Comparison of ENCODE assay signal across 8 cellular contexts in the genomic region with DNA sequence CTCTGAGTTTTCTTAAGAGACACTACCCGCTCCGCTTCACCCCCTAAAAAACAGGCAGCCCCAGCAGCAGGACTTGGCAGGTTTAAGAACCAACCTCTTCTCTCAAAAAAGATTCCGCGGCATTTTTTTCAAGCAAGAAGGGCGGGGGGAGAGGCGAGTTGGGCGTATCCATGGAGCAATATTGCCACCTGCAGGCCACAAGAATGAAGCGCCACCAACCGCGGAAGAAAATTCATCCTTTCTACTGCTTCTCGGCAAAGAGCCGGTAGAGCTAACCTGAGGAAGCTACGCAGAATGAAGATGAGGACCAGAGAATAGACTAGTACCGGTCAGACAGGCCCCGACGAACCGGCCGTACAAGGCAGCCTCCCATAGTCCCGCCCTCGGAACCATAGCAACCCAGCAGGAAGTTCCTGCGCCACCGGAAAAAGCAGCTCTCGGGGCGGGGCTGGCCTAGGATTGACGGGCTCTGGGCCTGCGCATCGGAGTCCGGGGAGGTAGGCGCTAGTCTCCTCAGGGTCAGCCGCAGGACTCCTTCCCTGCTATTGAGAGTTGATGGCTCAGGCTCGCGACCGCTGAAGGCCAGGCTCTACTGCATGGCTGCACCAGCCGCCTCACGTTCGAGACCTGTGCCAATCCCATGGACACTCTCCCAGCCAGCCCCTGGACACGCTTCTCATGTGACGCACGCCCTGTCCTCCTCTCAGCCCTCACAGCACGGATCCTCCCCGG.
DNase-seq lines count a peak whose midpoint lies in the region; ATAC-seq and TF ChIP-seq lines count a peak whose summit lies in the region.

No MANE protein-coding gene starts in this region.

- TF ChIP-seq POLR2A in stomach (IDR thresholded peaks at IDR 0.05), result no peak

- no peak overlapping the region for H2BK5ac ChIP-seq in H9 (ENCODE audit: insufficient read length, low read length)

- H3K9me3 ChIP-seq in H9 (ENCODE audit: control insufficient read depth, low read depth, low read length) (peaks cover 22% of the 10 kb centered on the region), Loucy (ENCODE audit: insufficient read depth, low read depth, low read length) (no peaks in the 10 kb centered on the region), RWPE2 (ENCODE audit: severe bottlenecking) (no peaks in the 10 kb centered on the region), stomach (no peaks in the 10 kb centered on the region)

- no peaks in the 10 kb centered on the region for H4K20me1 ChIP-seq in H9 (ENCODE audit: control insufficient read depth, insufficient read depth, insufficient read length)
- H4K20me1 ChIP-seq in Loucy (ENCODE audit: insufficient read depth, low read length, poor library complexity, severe bottlenecking), result no peaks in the 10 kb centered on the region

- H2AK5ac ChIP-seq in H9 (ENCODE audit: insufficient read length, low read length), result no peak overlapping the region

- intact Hi-C loops in stomach (cut with DNase I; ENCODE audit: low total_unique reads), result no loop called here

- H3K27ac Mint-ChIP-seq in H9 (peak overlapping the region; percentile 99 to 100 (median 99)), neural crest cell (ENCODE audit: unreplicated experiment) (peak overlapping the region; percentile 100)

- peak overlapping the region; percentile 78 for H3K4me3 ChIP-seq in Loucy (ENCODE audit: low read length, poor library complexity, severe bottlenecking)
- H3K4me3 ChIP-seq in RWPE2 (ENCODE audit: severe bottlenecking), result peak overlapping the region; percentile 69
- H3K4me3 ChIP-seq in stomach, result peak overlapping the region; percentile 50 to 59 (median 56)

- H3K36me3 Mint-ChIP-seq in H9 (ENCODE audit: insufficient read depth in 1 of 3, low read depth in 3 of 3), result no peaks in the 10 kb centered on the region; a peak in 1 of 7 replicates
- no peaks in the 10 kb centered on the region for H3K36me3 Mint-ChIP-seq in neural crest cell (ENCODE audit: low read depth)

- peak overlapping the region; percentile 94 for H3K18ac ChIP-seq in H9 (ENCODE audit: insufficient read length, low read depth, low read length)

- ATAC-seq in RWPE2 (ENCODE audit: low read depth), result peak; percentile 98

- H2AFZ ChIP-seq in H9 (ENCODE audit: low read length) (no peak overlapping the region), Loucy (ENCODE audit: low read length) (peak overlapping the region; percentile 94)

- H2BK15ac ChIP-seq in H9 (ENCODE audit: low read depth, low read length), result no peak overlapping the region

- no peak overlapping the region for H4K8ac ChIP-seq in H9 (replicated peaks; ENCODE audit: insufficient read length, low read depth, low read length)

- H2BK120ac ChIP-seq in H9 (ENCODE audit: low read depth, low read length, poor library complexity, severe bottlenecking), result no peak overlapping the region

- H3K56ac ChIP-seq in H9 (ENCODE audit: insufficient read length, low read depth, low read length), result no peak overlapping the region

- peaks cover 52 to 59% of the 10 kb centered on the region in 2 experiments for H3K9me3 Mint-ChIP-seq in H9
- peaks cover 2% of the 10 kb centered on the region for H3K9me3 Mint-ChIP-seq in neural crest cell

- peak overlapping the region; percentile 48 for H3K27ac ChIP-seq in H9 (ENCODE audit: insufficient read length, low read depth, low read length)
- H3K27ac ChIP-seq in RWPE2 (ENCODE audit: poor library complexity, severe bottlenecking), result peak overlapping the region; percentile 55
- H3K27ac ChIP-seq in stomach, result peak overlapping the region; percentile 73 to 92 (median 84)

- TF ChIP-seq CTCF in H9 (conservative IDR thresholded peaks at IDR 0.05) (peak; percentile 89), Loucy (conservative IDR thresholded peaks at IDR 0.05; ENCODE audit: low read length) (peak; percentile 79), RWPE2 (IDR thresholded peaks at IDR 0.05; ENCODE audit: poor library complexity, severe bottlenecking) (peak; percentile 74), neural crest cell (conservative IDR thresholded peaks at IDR 0.05) (peak; percentile 97), stomach (IDR thresholded peaks at IDR 0.05) (peak in 5 of 7 experiments; percentile 75 to 100 (median 97))

- no peak overlapping the region for H2BK20ac ChIP-seq in H9 (ENCODE audit: low read depth, low read length, poor library complexity, severe bottlenecking)

- H3K4ac ChIP-seq in H9 (ENCODE audit: low read depth, low read length), result no peak overlapping the region

- H3K4me2 ChIP-seq in H9 (ENCODE audit: insufficient read depth, insufficient read length, low read length) (peak overlapping the region; percentile 51), Loucy (ENCODE audit: low read depth, low read length, poor library complexity, severe bottlenecking) (peak overlapping the region; percentile 79)

- no peak overlapping the region for H2BK12ac ChIP-seq in H9 (ENCODE audit: insufficient read length, low read depth, low read length)

- no peak overlapping the region for H3K23ac ChIP-seq in H9 (ENCODE audit: insufficient read length, low read depth, low read length)

- no CpG with 5 or more reads among the region's 41 CpGs for WGBS in H9 (ENCODE audit: extremely low coverage, insufficient read length, low lambda C conversion rate)
- WGBS in stomach, 5 donors, result 0 to 1% (median 1%) methylated on average over 15 to 41 of the region's 41 CpGs

- peak overlapping the region; percentile 72 for H3K9ac ChIP-seq in H9 (ENCODE audit: extremely low read depth, insufficient read length, low read length)
- peak overlapping the region; percentile 63 for H3K9ac ChIP-seq in Loucy (ENCODE audit: low read depth, low read length, poor library complexity, severe bottlenecking)

- H4K91ac ChIP-seq in H9 (ENCODE audit: insufficient read length, low read depth, low read length), result no peak overlapping the region

- H3T11ph ChIP-seq in H9 (ENCODE audit: low read length), result no peak overlapping the region

- peak overlapping the region; percentile 49 for H3K14ac ChIP-seq in H9 (ENCODE audit: insufficient read depth, low read length)

- H3K4me1 Mint-ChIP-seq in H9 (peaks cover 17 to 19% of the 10 kb centered on the region in 2 experiments), neural crest cell (peaks cover 21% of the 10 kb centered on the region)

- H3K27me3 ChIP-seq in H9 (ENCODE audit: insufficient read depth, low read length) (no peaks in the 10 kb centered on the region), Loucy (ENCODE audit: insufficient read depth, low read length, poor library complexity, severe bottlenecking) (no peaks in the 10 kb centered on the region), RWPE2 (ENCODE audit: insufficient read depth, poor library complexity, severe bottlenecking) (no peaks in the 10 kb centered on the region), stomach (peaks cover 0 to 15% (median 0%) of the 10 kb centered on the region in 3 donors)

- DNase-seq in GF-D8 (lab: John Stamatoyannopoulos, UW) (peak; percentile 38), H9 (peak; percentile 89), RWPE2 (ENCODE audit: low spot score) (peak; percentile 79), activated gamma-delta T cell (lab: John Stamatoyannopoulos, UW) (peak; percentile 61), fibroblast of the conjunctiva (ENCODE audit: low read depth) (peak; percentile 81), neural crest cell (ENCODE audit: low read depth, low spot score) (peak; percentile 75), stomach (peak; percentile 96)

- no peaks in the 10 kb centered on the region for H3K36me3 ChIP-seq in Loucy (ENCODE audit: insufficient read depth, low read length)
- H3K36me3 ChIP-seq in RWPE2 (ENCODE audit: low read depth), result no peaks in the 10 kb centered on the region
- no peaks in the 10 kb centered on the region for H3K36me3 ChIP-seq in stomach

- H4K5ac ChIP-seq in H9 (ENCODE audit: insufficient read length, low read depth, low read length), result no peak overlapping the region

- H3K79me2 ChIP-seq in H9 (ENCODE audit: insufficient read depth, low read length) (no peaks in the 10 kb centered on the region), Loucy (ENCODE audit: insufficient read depth, low read length) (no peaks in the 10 kb centered on the region)

- H3K9me2 ChIP-seq in Loucy (replicated peaks; ENCODE audit: low read depth, low read length), result no peaks in the 10 kb centered on the region

- H3K27me3 Mint-ChIP-seq in H9 (ENCODE audit: low read depth), result no peaks in the 10 kb centered on the region; the same call in none of the 2 replicates
- H3K27me3 Mint-ChIP-seq in neural crest cell (ENCODE audit: low read depth), result peaks cover 11% of the 10 kb centered on the region

- peaks cover 3% of the 10 kb centered on the region for H3K23me2 ChIP-seq in H9 (ENCODE audit: insufficient read length, low read depth, low read length, poor library complexity, severe bottlenecking)

- H3K79me1 ChIP-seq in H9 (ENCODE audit: insufficient read depth, low read depth, low read length, poor library complexity, severe bottlenecking), result no peaks in the 10 kb centered on the region

- H3F3A ChIP-seq in Loucy (ENCODE audit: low read depth), result no peaks in the 10 kb centered on the region

- H3K4me3 Mint-ChIP-seq in H9 (peak overlapping the region; percentile 92 to 93), neural crest cell (peak overlapping the region; percentile 98)

- TF ChIP-seq EP300 in stomach (IDR thresholded peaks at IDR 0.05), result no peak

- H3K4me1 ChIP-seq in H9 (ENCODE audit: insufficient read depth, low read length), result no peaks in the 10 kb centered on the region
- H3K4me1 ChIP-seq in Loucy (ENCODE audit: insufficient read depth, low read length, poor library complexity, severe bottlenecking), result peaks cover 5% of the 10 kb centered on the region
- H3K4me1 ChIP-seq in RWPE2 (ENCODE audit: insufficient read depth, poor library complexity, severe bottlenecking), result no peaks in the 10 kb centered on the region
- peaks cover 0 to 15% (median 12%) of the 10 kb centered on the region in 4 donors for H3K4me1 ChIP-seq in stomach

Comparison
In these comparisons a context has a peak if more than half of its experiments do, and no peak if none do; other contexts are left out.
1. Peak in every context shown above with its lines: DNase-seq, ATAC-seq, H3K4me3 ChIP-seq and H3K27ac ChIP-seq.
2. DNase-seq: peak in every context shown above with its lines; median percentile 96 in stomach; 89 in H9; 81 in fibroblast of the conjunctiva; 79 in RWPE2; 75 in neural crest cell; 61 in activated gamma-delta T cell; 38 in GF-D8.